ENCODE assay signal across 8 cellular contexts in the genomic region with DNA sequence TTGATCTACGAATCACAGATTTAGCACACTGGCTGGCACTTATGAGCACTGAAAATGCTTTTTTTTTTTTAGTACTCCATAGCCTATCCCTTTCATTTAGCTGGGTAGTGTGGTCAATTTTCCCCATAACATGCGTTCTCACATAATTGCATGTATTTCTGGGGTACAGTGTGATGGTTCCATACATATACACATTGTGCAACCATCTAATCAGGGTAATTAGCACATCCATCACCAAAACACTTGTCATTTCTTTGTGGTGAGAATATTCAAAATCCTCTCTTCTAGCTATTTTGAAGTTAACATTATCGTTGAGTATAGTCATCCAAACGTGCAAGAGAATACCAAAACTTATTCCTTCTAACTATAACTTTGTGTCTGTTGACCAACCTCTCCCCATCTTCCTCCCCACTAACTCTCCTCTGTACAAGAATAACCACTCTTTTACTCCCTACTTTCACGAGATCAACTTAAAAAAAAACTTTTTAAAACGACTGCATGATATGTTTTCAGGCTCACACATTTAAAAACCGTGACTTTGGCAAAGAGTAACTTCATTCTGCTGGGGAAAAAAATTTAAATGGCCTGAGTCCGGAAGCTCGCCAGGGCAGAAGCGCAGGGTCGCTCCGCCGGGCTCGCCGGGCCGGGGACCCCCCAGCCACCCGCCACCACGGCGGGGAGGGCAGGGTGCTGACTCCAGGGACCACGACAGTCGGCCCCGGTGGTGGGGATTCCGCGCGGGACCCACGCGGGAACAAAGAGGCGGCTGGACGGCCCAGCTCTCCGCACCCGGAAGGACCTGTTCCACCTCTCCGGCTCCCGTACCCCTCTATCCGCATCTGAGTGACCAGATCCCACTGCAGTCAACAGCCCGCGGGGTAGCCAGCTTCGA. TPM values are rescaled to one million over a fixed set of nuclear protein-coding genes. Genes with fewer than 3 reads are reported as not detected.
A peak's percentile ranks its signal among the peaks of the same experiment; 100 is the strongest.
DNase-seq lines count a peak whose midpoint lies in the region; ATAC-seq, FAIRE-seq and TF ChIP-seq lines count a peak whose summit lies in the region.

No MANE protein-coding gene starts in this region.

- peak overlapping the region; percentile 94 to 98 for H3K27ac Mint-ChIP-seq in T-cell
- peak overlapping the region; percentile 98 for H3K27ac Mint-ChIP-seq in progenitor cell of endocrine pancreas

- H3K4me1 Mint-ChIP-seq in T-cell = peaks cover 54 to 60% (median 59%) of the 10 kb centered on the region in 3 donors
- H3K4me1 Mint-ChIP-seq in progenitor cell of endocrine pancreas (ENCODE audit: low read depth) = peaks cover 32% of the 10 kb centered on the region

- POLR2A ChIA-PET in T-cell (lab: Charles Lee) = interaction anchor here (0.6 to 5.3 kb wide), 13 partner anchors 17 to 687 kb away, joined by 3 to 41 read pairs (median 3); a partner anchor contains a TSS

- H3K27me3 Mint-ChIP-seq in T-cell = no peaks in the 10 kb centered on the region
- no peaks in the 10 kb centered on the region for H3K27me3 Mint-ChIP-seq in progenitor cell of endocrine pancreas

- H3K36me3 Mint-ChIP-seq in T-cell = peaks cover 3% of the 10 kb centered on the region
- no peaks in the 10 kb centered on the region for H3K36me3 Mint-ChIP-seq in progenitor cell of endocrine pancreas (ENCODE audit: insufficient read depth)

- DNase-seq in T-cell (no peak), fibroblast of pulmonary artery (ENCODE audit: low read depth) (peak; percentile 13), progenitor cell of endocrine pancreas (ENCODE audit: low spot score, unreplicated experiment) (no peak), GM19239 (ENCODE audit: insufficient read length, low spot score) (no peak), GOT3 (lab: John Stamatoyannopoulos, UW) (no peak), T-helper 9 cell (no peak)

- CTCF ChIA-PET in T-cell (lab: Charles Lee) = interaction anchor here (0.6 to 7.2 kb wide), 18 partner anchors 8 to 1907 kb away, joined by 3 to 128 read pairs (median 4); a partner anchor contains a TSS

- H3K9me3 Mint-ChIP-seq in T-cell (no peaks in the 10 kb centered on the region), progenitor cell of endocrine pancreas (ENCODE audit: low read depth) (no peaks in the 10 kb centered on the region)

- TF ChIP-seq POLR2A in GM18505 (IDR thresholded peaks at IDR 0.05; ENCODE audit: borderline replicate concordance, extremely low read depth, insufficient read depth, insufficient read length) = no peak

- FAIRE-seq in GM19239 (lab: Jason Lieb, UNC) = no peak

- ATAC-seq in GM18505 (IDR thresholded peaks at IDR 0.05; ENCODE audit: unreplicated experiment) = peak; percentile 8
- ATAC-seq in HG02852 (IDR thresholded peaks at IDR 0.05; ENCODE audit: unreplicated experiment) = peak; percentile 1
- no peak for ATAC-seq in T-cell (replicated peaks in 1 of 4)

- peak overlapping the region; percentile 96 for H3K4me3 ChIP-seq in fibroblast of pulmonary artery (replicated peaks; ENCODE audit: low read depth, low read length)

- TF ChIP-seq CTCF in fibroblast of pulmonary artery (IDR thresholded peaks at IDR 0.05; ENCODE audit: low read length, missing control alignments) (no peak), progenitor cell of endocrine pancreas (IDR thresholded peaks at IDR 0.05; ENCODE audit: unreplicated experiment) (no peak)

- H3K4me3 Mint-ChIP-seq in T-cell = peak overlapping the region; percentile 85 to 99 (median 99)
- peak overlapping the region; percentile 92 for H3K4me3 Mint-ChIP-seq in progenitor cell of endocrine pancreas (ENCODE audit: low read depth)

RNA-seq across cellular contexts. Expression of a gene that starts 0.9 kb away (rescaled TPM):
- total RNA-seq in T-cell = 10 to 100 TPM; 83.3 to 99.3 (median 84.9) TPM
- 60.6 and 61.6 TPM in 2 replicates for total RNA-seq in progenitor cell of endocrine pancreas

RNA-seq across cellular contexts. Expression of a gene that starts 58.4 kb away (rescaled TPM):
- total RNA-seq in T-cell (10 to 100 TPM; 15.2 to 26.7 (median 16.7) TPM), progenitor cell of endocrine pancreas (not detected in 2 replicates)

Comparison
In these comparisons a context has a peak if more than half of its experiments do, and no peak if none do; other contexts are left out.
1. ATAC-seq: peak in GM18505 (single experiment) and HG02852 (single experiment); none in T-cell (0 of 4).
2. RNA of a gene that starts 58.4 kb away (total RNA-seq): 15.2 to 26.7 TPM in T-cell; not detected in progenitor cell of endocrine pancreas; every median in the first group is over 10 times any median in the second.